8 cellular contexts compared by ENCODE assay signal in the genomic region with DNA sequence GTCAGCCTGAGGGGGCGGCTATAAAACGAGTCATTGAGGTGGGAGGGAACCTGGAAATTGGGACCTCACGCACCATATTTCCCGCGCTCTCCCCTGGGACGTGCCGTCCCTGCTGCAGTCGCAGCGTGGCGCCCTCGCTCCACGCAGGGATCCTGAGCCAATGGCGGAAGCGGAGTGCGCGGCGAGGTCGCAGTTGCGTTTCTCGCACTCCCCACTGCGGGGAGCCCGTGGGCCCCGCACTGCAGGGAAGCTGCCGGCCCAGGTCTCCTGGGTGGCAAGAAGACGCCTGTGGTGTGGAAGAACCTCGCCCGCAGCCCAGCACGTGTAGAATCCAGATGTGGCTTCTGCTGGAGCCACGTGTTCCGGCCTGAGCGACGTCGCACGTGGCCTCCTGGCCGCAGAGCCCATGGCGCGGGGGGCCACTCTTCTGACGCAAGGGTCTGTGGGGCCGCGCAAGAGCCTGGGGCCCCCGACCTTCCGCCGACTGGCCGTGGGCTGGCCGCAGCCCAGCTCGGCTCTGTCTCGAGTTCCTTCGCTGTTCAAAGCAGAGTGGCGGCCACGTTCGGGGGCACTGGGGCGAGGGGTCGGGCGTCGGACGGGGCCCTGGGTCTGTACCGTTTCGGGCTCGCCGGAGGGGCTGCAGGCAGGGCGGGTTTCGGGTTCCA. TPM values are rescaled to one million over a fixed set of nuclear protein-coding genes. Genes with fewer than 3 reads are reported as not detected.
DNase-seq lines count a peak whose midpoint lies in the region; ATAC-seq and TF ChIP-seq lines count a peak whose summit lies in the region.

No MANE protein-coding gene starts in this region.

- WGBS in thyroid gland, 2 donors: 3 to 8% methylated on average over 24 to 27 of the region's 62 CpGs

- peaks cover 12% of the 10 kb centered on the region for H3K27me3 ChIP-seq in thyroid gland

- H3K9me3 ChIP-seq in OCI-LY7 (ENCODE audit: low read length) (no peaks in the 10 kb centered on the region), thyroid gland (no peaks in the 10 kb centered on the region)

- no peak overlapping the region for H3K4me3 Mint-ChIP-seq in osteocyte (ENCODE audit: unreplicated experiment)

- peak; percentile 74 for ATAC-seq in HG02884 (IDR thresholded peaks at IDR 0.05; ENCODE audit: unreplicated experiment)

- H2AFZ ChIP-seq in OCI-LY7 (ENCODE audit: low read length): no peak overlapping the region

- H3K4me2 ChIP-seq in OCI-LY7 (ENCODE audit: low read length): no peak overlapping the region

- intact Hi-C loops in OCI-LY7 (cut with micrococcal nuclease; ENCODE audit: unreplicated experiment): loop anchor here (10.0 kb wide), 1 partner anchor 313 kb away; no protein-coding TSS in a partner anchor
- intact Hi-C loops in thyroid gland (cut with DNase I): no loop called here

- H3K4me1 ChIP-seq in OCI-LY7 (ENCODE audit: insufficient read depth, low read length, poor library complexity, severe bottlenecking) (no peaks in the 10 kb centered on the region), thyroid gland (peaks cover 7 to 11% of the 10 kb centered on the region in 2 donors)

- no peak overlapping the region for H3K27ac ChIP-seq in OCI-LY7 (ENCODE audit: low read depth, low read length, poor library complexity, severe bottlenecking)
- H3K27ac ChIP-seq in thyroid gland: no peak overlapping the region

- H3K27me3 Mint-ChIP-seq in osteocyte (ENCODE audit: unreplicated experiment): peaks cover 31% of the 10 kb centered on the region

- no TSS peak for BruUV-seq in OCI-LY7 (replicated peaks; lab: Mats Ljungman, UMichigan)

- no peaks in the 10 kb centered on the region for H3K9me2 ChIP-seq in OCI-LY7 (ENCODE audit: insufficient read depth, low read length)

- DNase-seq in GM04504 (ENCODE audit: low read depth) (peak; percentile 13), OCI-LY7 (ENCODE audit: low spot score) (no peak), foreskin melanocyte (peak; percentile 67), osteocyte (ENCODE audit: extremely low spot score, unreplicated experiment) (no peak), thyroid gland (peak; percentile 45 to 50), MV-4-11 (lab: John Stamatoyannopoulos, UW) (no peak)
- DNase-seq in activated effector memory CD4-positive, alpha-beta T cell treated with anti-CD3 and anti-CD28 coated beads, Interleukin-2, amount 50 U/mL, for 16 hours: peak; percentile 90

- CTCF ChIA-PET in OCI-LY7 (lab: Charles Lee; ENCODE audit: unreplicated experiment): no interaction called here

- no peaks in the 10 kb centered on the region for H4K20me1 ChIP-seq in OCI-LY7 (ENCODE audit: insufficient read depth, low read length)

- H3K36me3 ChIP-seq in OCI-LY7 (ENCODE audit: insufficient read depth, low read length): no peaks in the 10 kb centered on the region; the same call in 1 of the 2 replicates
- no peaks in the 10 kb centered on the region for H3K36me3 ChIP-seq in thyroid gland

- no peak for TF ChIP-seq POLR2A in thyroid gland (IDR thresholded peaks at IDR 0.05)

- H3K79me2 ChIP-seq in OCI-LY7 (ENCODE audit: insufficient read depth, low read depth, low read length): no peaks in the 10 kb centered on the region

- H3K4me1 Mint-ChIP-seq in osteocyte (ENCODE audit: unreplicated experiment): no peaks in the 10 kb centered on the region

- H3K4me3 ChIP-seq in OCI-LY7 (ENCODE audit: low read depth, low read length, poor library complexity, severe bottlenecking) (no peak overlapping the region), thyroid gland (replicated peaks in 1 of 3) (no peak overlapping the region)

- POLR2A ChIA-PET in OCI-LY7 (lab: Charles Lee): no interaction called here

- H3K36me3 Mint-ChIP-seq in osteocyte (ENCODE audit: unreplicated experiment): peaks cover 8% of the 10 kb centered on the region

- no peaks in the 10 kb centered on the region for H3K9me3 Mint-ChIP-seq in osteocyte (ENCODE audit: unreplicated experiment)

- TF ChIP-seq CTCF in OCI-LY7 (conservative IDR thresholded peaks at IDR 0.05; ENCODE audit: low read length): peak; percentile 44
- peak; percentile 55 for TF ChIP-seq CTCF in osteocyte (IDR thresholded peaks at IDR 0.05)
- peak in 5 of 6 experiments; percentile 33 to 72 (median 46) for TF ChIP-seq CTCF in thyroid gland (IDR thresholded peaks at IDR 0.05)

- no peak overlapping the region for H3K27ac Mint-ChIP-seq in osteocyte (ENCODE audit: unreplicated experiment)

RNA-seq across cellular contexts. Expression of a gene that starts 26.4 kb away (rescaled TPM):
- 9.1 and 10.6 TPM in 2 replicates for total RNA-seq in OCI-LY7 (2014; rRNA removed; shearing (Covaris generic))
- 44.6 and 46.2 TPM in 2 replicates for total RNA-seq in OCI-LY7 (2022)
- total RNA-seq in osteocyte: 45.8 and 50.6 TPM in 2 replicates
- 10 to 100 TPM in 2 of 4 donors, 1 to 10 TPM in 2; 9.1 to 15.4 (median 11.1) TPM for total RNA-seq in thyroid gland

RNA-seq across cellular contexts. Expression of a gene that starts 32.5 kb away (rescaled TPM):
- 288 and 374 TPM in 2 replicates for total RNA-seq in OCI-LY7 (2014; rRNA removed; shearing (Covaris generic))
- total RNA-seq in OCI-LY7 (2022): 209 TPM in 2 replicates
- total RNA-seq in osteocyte: 151 and 169 TPM in 2 replicates
- total RNA-seq in thyroid gland: 100 to 1,000 TPM; 164 to 339 (median 209) TPM

RNA-seq across cellular contexts. Expression of a gene that starts 42.5 kb away (rescaled TPM):
- 12.5 and 16.4 TPM in 2 replicates for total RNA-seq in OCI-LY7 (2014; rRNA removed; shearing (Covaris generic))
- total RNA-seq in OCI-LY7 (2022) (21.3 and 26.0 TPM in 2 replicates), osteocyte (18.3 and 19.6 TPM in 2 replicates), thyroid gland (1 to 10 TPM; 4.2 to 8.9 (median 6.9) TPM)

Comparison
In these comparisons a context has a peak if more than half of its experiments do, and no peak if none do; other contexts are left out.
1. DNase-seq: peak in GM04504 (single experiment), activated effector memory CD4-positive, alpha-beta T cell treated with anti-CD3 and anti-CD28 coated beads, Interleukin-2, amount 50 U/mL, for 16 hours (single experiment), foreskin melanocyte (single experiment) and thyroid gland (2 of 2); none in OCI-LY7 (single experiment), osteocyte (single experiment) and MV-4-11 (single experiment).
2. Peak in every context shown above with its lines, with median percentiles within 50 percentile points of each other: CTCF ChIP-seq.